In the genomic region with DNA sequence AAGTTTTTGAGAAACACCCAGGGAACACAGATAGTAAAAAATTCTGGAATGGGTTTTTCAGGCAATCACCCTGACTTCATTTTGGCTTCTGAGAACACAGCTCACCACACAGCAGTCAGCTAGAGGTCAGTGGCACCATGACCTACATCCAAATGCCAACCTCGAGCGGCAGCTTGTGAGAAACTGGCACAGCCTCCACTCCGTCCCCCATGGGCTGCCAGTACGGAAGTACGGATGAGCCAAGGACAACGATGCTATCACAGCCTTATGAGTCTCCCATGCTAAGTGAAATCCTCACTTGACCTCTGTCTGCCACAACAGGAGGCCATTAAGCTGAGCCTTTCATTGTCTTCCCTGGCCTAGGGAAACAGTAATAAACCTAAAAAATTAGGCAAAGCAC, we compare ENCODE assay signal across 17 cellular contexts.
"Had no signal": no experiment of that assay in that cellular context is flagged by ENCODE, and none has a peak within 500 bp of the region (broad histone marks: within the 10 kb centered on the region; RNA-seq: fewer than 3 reads in every experiment).

No MANE protein-coding gene starts in this region.

- H3K27me3 ChIP-seq: cardiac muscle cell, colonic mucosa, neural progenitor cell, ovary, spleen had no signal

- H3K9me3 Mint-ChIP-seq: stimulated activated effector memory CD8-positive, alpha-beta T cell treated with anti-CD3 and anti-CD28 coated beads, Interleukin-12 subunit alpha, Interleukin-12 subunit beta, amount 100 ng/mL, for 72 hours had no signal

- H3K4me1 ChIP-seq: neural progenitor cell had no signal

- H3K27me3 Mint-ChIP-seq: activated T-helper 17 cell treated with anti-CD3 and anti-CD28 coated beads, Interleukin-2, amount 50 U/mL, for 72 hours; T-helper 17 cell had no signal

- H3K27ac Mint-ChIP-seq: activated T-helper 17 cell treated with anti-CD3 and anti-CD28 coated beads, Interleukin-2, amount 50 U/mL, for 72 hours; neural progenitor cell; stimulated activated effector memory CD8-positive, alpha-beta T cell treated with anti-CD3 and anti-CD28 coated beads, Interleukin-12 subunit alpha, Interleukin-12 subunit beta, amount 100 ng/mL, for 72 hours; T-helper 17 cell had no signal

- ATAC-seq: activated T-helper 17 cell treated with anti-CD3 and anti-CD28 coated beads, Interleukin-2, amount 50 U/mL, for 72 hours; esophagus mucosa; stimulated activated effector memory CD8-positive, alpha-beta T cell treated with anti-CD3 and anti-CD28 coated beads, Interleukin-12 subunit alpha, Interleukin-12 subunit beta, amount 100 ng/mL, for 72 hours; T-helper 17 cell had no signal

- H3K9me3 ChIP-seq: colonic mucosa, ovary, spleen had no signal

- H3K4me1 Mint-ChIP-seq: neural progenitor cell had no signal

- H3K36me3 ChIP-seq: cardiac muscle cell, colonic mucosa, neural progenitor cell, ovary, spleen, WERI-Rb-1 had no signal

- H3K4me3 Mint-ChIP-seq: activated T-helper 17 cell treated with anti-CD3 and anti-CD28 coated beads, Interleukin-2, amount 50 U/mL, for 72 hours; neural progenitor cell; stimulated activated effector memory CD8-positive, alpha-beta T cell treated with anti-CD3 and anti-CD28 coated beads, Interleukin-12 subunit alpha, Interleukin-12 subunit beta, amount 100 ng/mL, for 72 hours; T-helper 17 cell had no signal

- DNase-seq: activated CD4-positive, alpha-beta T cell treated with anti-CD3 and anti-CD28 coated beads, Interleukin-2, amount 50 U/mL, for 48 hours; activated naive CD4-positive, alpha-beta T cell treated with Interleukin-2 at 50 U/mL for 16 hours; colonic mucosa; kidney glomerular epithelial cell; ovary; SIG-M5; spleen; stimulated activated CD4-positive, alpha-beta T cell treated with anti-CD3 and anti-CD28 coated beads, Interleukin-1b, Interleukin-23, amount 100 ng/mL, for 48 hours; T-helper 17 cell; trophoblast cell; WERI-Rb-1 had no signal

- H3K4me3 ChIP-seq: cardiac muscle cell, colonic mucosa, lung, neural progenitor cell, ovary, spleen had no signal

- H3K27ac ChIP-seq: cardiac muscle cell, colonic mucosa, neural progenitor cell, ovary, WERI-Rb-1 had no signal

- H3K36me3 Mint-ChIP-seq: stimulated activated effector memory CD8-positive, alpha-beta T cell treated with anti-CD3 and anti-CD28 coated beads, Interleukin-12 subunit alpha, Interleukin-12 subunit beta, amount 100 ng/mL, for 72 hours had no signal
